ENCODE assay signal across 8 cellular contexts in the genomic region with DNA sequence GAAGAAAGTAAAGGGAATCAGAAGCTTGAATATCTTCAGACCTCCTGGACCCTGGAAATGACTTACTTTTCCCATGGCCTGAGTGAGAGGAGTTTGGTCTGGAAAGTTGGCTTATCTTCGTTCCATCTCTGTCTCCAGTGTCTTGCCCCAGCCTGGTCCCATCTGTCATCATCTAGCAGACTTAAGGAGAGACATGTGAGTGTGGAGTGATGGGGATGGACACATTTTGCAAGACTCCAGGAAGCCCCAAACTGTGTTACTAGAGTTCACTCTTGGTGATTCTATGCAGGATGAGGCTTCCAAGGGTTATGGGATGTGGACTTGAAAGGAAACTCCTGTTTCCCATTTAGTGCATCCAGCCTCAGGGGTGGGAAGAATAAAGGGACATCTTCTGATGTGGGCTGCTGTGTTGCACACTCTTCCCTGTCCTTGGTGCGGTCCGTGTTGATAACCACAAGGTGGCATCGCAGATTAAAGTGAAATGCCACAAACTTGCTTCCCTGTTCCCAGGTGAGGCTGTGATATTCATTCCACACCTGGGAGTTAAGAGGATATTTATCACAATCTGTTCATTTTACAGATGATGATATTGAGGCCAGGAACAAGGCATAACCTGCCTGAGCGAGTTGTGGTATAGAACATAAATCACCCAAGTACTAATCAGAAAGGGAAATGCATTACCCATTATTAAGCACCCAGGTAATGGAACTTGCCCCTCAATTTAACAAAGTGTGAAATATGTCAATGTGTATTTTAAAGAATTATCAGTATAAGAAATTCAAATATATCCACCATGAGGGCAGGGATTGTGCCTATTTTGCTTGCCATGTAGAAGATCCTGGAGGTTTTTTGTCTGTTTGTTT.
DNase-seq lines count a peak whose midpoint lies in the region; ATAC-seq, FAIRE-seq and TF ChIP-seq lines count a peak whose summit lies in the region.

No MANE protein-coding gene starts in this region.

- H3K4me3 Mint-ChIP-seq in T-cell, result no peak overlapping the region

- no peak overlapping the region for H3K27ac ChIP-seq in iPS DF 6.9 (ENCODE audit: low read length)

- CTCF ChIA-PET in T-cell (lab: Charles Lee), result no interaction called here

- TF ChIP-seq CTCF in D721Med (IDR thresholded peaks at IDR 0.05; ENCODE audit: insufficient read depth, missing control alignments), result peak; percentile 54

- no peaks in the 10 kb centered on the region for H3K27me3 ChIP-seq in iPS DF 6.9 (ENCODE audit: control insufficient read depth, insufficient read depth, low read length)

- POLR2A ChIA-PET in T-cell (lab: Charles Lee), result no interaction called here

- H3K9me3 ChIP-seq in iPS DF 6.9 (ENCODE audit: control insufficient read depth, insufficient read depth, low read length), result no peaks in the 10 kb centered on the region

- H3K4me1 ChIP-seq in iPS DF 6.9 (ENCODE audit: control insufficient read depth, insufficient read depth, low read length), result peaks cover 1% of the 10 kb centered on the region; the same call in 1 of the 2 replicates

- ATAC-seq in T-cell (replicated peaks in 1 of 4) (no peak), GM18517 (IDR thresholded peaks at IDR 0.05; ENCODE audit: unreplicated experiment) (no peak)

- no peak overlapping the region for H3K4me3 ChIP-seq in Jurkat, Clone E6-1 (ENCODE audit: low read length)
- no peak overlapping the region for H3K4me3 ChIP-seq in iPS DF 6.9 (ENCODE audit: low read length)

- H3K36me3 ChIP-seq in iPS DF 6.9 (ENCODE audit: control insufficient read depth, insufficient read depth, low read length), result no peaks in the 10 kb centered on the region

- H3K4me1 Mint-ChIP-seq in T-cell, result no peaks in the 10 kb centered on the region

- H3K27ac Mint-ChIP-seq in T-cell, result no peak overlapping the region

- no peak for FAIRE-seq in D721Med (lab: Jason Lieb, UNC)

- H3K27me3 Mint-ChIP-seq in T-cell, result peaks cover 0 to 4% of the 10 kb centered on the region in 2 donors

- peaks cover 0 to 4% (median 0%) of the 10 kb centered on the region in 3 donors for H3K9me3 Mint-ChIP-seq in T-cell

- DNase-seq in D721Med (ENCODE audit: insufficient read length, low spot score) (no peak), UCSD-AML1 (lab: John Stamatoyannopoulos, UW; ENCODE audit: unreplicated experiment) (peak; percentile 8), iPS DF 6.9 (ENCODE audit: low read depth, low spot score) (peak; percentile 60), activated gamma-delta T cell treated with Interleukin-2 at 50 U/mL for 16 hours (no peak), T-cell (no peak)
- peak; percentile 18 for DNase-seq in Jurkat, Clone E6-1 (ENCODE audit: low read depth, low spot score)
- DNase-seq in activated effector memory CD4-positive, alpha-beta T cell treated with anti-CD3 and anti-CD28 coated beads, Interleukin-2, amount 50 U/mL, for 16 hours, result no peak

- no CpG with 5 or more reads among the region's 5 CpGs for WGBS in iPS DF 6.9 (ENCODE audit: insufficient coverage, insufficient read length)

- no peaks in the 10 kb centered on the region for H3K36me3 Mint-ChIP-seq in T-cell

Comparison
In these comparisons a context has a peak if more than half of its experiments do, and no peak if none do; other contexts are left out.
1. DNase-seq: peak in Jurkat, Clone E6-1 (single experiment), UCSD-AML1 (single experiment) and iPS DF 6.9 (single experiment); none in D721Med (single experiment), activated gamma-delta T cell treated with Interleukin-2 at 50 U/mL for 16 hours (single experiment), T-cell (0 of 34) and activated effector memory CD4-positive, alpha-beta T cell treated with anti-CD3 and anti-CD28 coated beads, Interleukin-2, amount 50 U/mL, for 16 hours (single experiment).